ENCODE assay signal across 12 cellular contexts in the genomic region with DNA sequence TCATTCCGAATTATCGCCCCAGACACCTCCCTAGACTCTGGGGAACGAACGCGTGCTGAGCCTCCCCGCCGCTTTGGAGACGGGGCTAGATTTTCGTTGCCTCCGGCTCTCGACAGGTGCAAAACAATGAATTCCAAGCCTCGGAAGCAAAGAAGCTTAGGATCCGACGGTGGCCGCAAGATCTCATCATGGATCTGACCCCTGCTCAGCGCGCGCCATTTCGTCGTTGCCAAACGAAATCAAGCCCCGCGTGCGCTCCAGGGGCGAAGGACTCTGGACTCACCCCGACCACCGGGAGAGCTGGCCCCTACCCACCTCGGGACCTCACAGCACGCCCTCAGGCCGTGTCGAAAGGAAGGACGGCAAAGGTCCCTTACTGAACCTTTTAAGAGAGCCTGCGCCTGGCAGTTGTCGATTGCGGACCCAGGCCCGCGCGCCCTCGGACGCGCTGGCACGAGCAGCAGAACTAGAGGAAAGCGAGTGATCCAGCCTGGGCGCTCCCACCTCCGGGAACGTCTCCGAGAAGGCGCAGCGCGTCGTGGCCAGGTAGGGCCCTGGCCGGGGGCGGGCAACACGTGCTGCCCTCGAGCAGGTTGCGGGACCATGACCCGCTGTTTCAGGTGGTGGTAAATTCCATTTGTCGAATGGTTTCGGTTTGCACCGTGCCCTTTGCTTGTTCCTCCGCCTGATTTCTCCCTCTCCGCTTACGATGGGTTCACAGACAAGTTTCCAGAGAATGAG. TPM values are rescaled to one million over a fixed set of nuclear protein-coding genes. Genes with fewer than 3 reads are reported as not detected.
DNase-seq lines count a peak whose midpoint lies in the region; ATAC-seq, FAIRE-seq and TF ChIP-seq lines count a peak whose summit lies in the region.
"Had no signal": no experiment of that assay in that cellular context is flagged by ENCODE, and none has a peak within 500 bp of the region (broad histone marks: within the 10 kb centered on the region; RNA-seq: fewer than 3 reads in every experiment).

No MANE protein-coding gene starts in this region.

- no peaks in the 10 kb centered on the region for H3K79me2 ChIP-seq in HepG2 (ENCODE audit: insufficient read depth, low read length)

- H3K27ac ChIP-seq in heart left ventricle (no peak overlapping the region), HepG2 (ENCODE audit: extremely low read length, insufficient read depth, low read length) (no peak overlapping the region), tibial artery (no peak overlapping the region)
- H3K27ac ChIP-seq: C4-2B had no signal

- peaks cover 75 to 94% (median 81%) of the 10 kb centered on the region in 9 donors for H3K27me3 ChIP-seq in heart left ventricle
- H3K27me3 ChIP-seq in HepG2 (ENCODE audit: control insufficient read depth in 1 of 2, insufficient read depth in 2 of 2, low read length in 2 of 2), result peaks cover 30 to 80% of the 10 kb centered on the region in 2 experiments
- H3K27me3 ChIP-seq in tibial artery, result peaks cover 0 to 95% of the 10 kb centered on the region in 2 donors

- no peaks in the 10 kb centered on the region for H3K9me3 Mint-ChIP-seq in activated T-helper 2 cell treated with anti-CD3 and anti-CD28 coated beads, Interferon-gamma antibody, Interleukin-2, Interleukin-4, amounts not matched to agents 10 μg/mL and 5 μg/mL and 100 μg/mL, durations not matched to agents 14 hours and 24 hours and 36 hours

- H3K4me3 ChIP-seq in heart left ventricle, result peak overlapping the region in 10 of 12 donors; percentile 2 to 32 (median 16)
- peak overlapping the region; percentile 40 to 61 (median 44); a peak in 4 of 6 replicates for H3K4me3 ChIP-seq in HepG2 (replicated peaks in 1 of 3; ENCODE audit: insufficient read depth in 1 of 3, low read depth in 2 of 3, low read length in 3 of 3)
- H3K4me3 ChIP-seq in tibial artery, result peak overlapping the region; percentile 12 to 28

- no peaks in the 10 kb centered on the region for H3K9me3 ChIP-seq in heart left ventricle
- no peaks in the 10 kb centered on the region for H3K9me3 ChIP-seq in HepG2 (ENCODE audit: low read length)
- H3K9me3 ChIP-seq in tibial artery, result no peaks in the 10 kb centered on the region

- no peak overlapping the region for H2AFZ ChIP-seq in HepG2 (ENCODE audit: low read length)

- TF ChIP-seq RAD21 in HepG2 (CRISPR knock-in tag; IDR thresholded peaks at IDR 0.05), result no peak

- CTCF ChIA-PET in HepG2 (lab: Yijun Ruan, JAX; ENCODE audit: low intra/inter-chr PET ratio, low total read pairs), result interaction anchor here (1.1 to 3.4 kb wide), 4 partner anchors 22 to 170 kb away, joined by 3 to 18 read pairs (median 6); no protein-coding TSS in a partner anchor

- peak overlapping the region; percentile 64 for H3K4me3 Mint-ChIP-seq in activated T-helper 2 cell treated with anti-CD3 and anti-CD28 coated beads, Interferon-gamma antibody, Interleukin-2, Interleukin-4, amounts not matched to agents 10 μg/mL and 5 μg/mL and 100 μg/mL, durations not matched to agents 14 hours and 24 hours and 36 hours (ENCODE audit: low read depth)

- peaks cover 77% of the 10 kb centered on the region for H3K36me3 Mint-ChIP-seq in activated T-helper 2 cell treated with anti-CD3 and anti-CD28 coated beads, Interferon-gamma antibody, Interleukin-2, Interleukin-4, amounts not matched to agents 10 μg/mL and 5 μg/mL and 100 μg/mL, durations not matched to agents 14 hours and 24 hours and 36 hours (ENCODE audit: low read depth)

- TF ChIP-seq EP300 in HepG2 (IDR thresholded peaks at IDR 0.05; ENCODE audit: low read depth in 2 of 2, low read length in 2 of 2) (no peak), HepG2 (CRISPR knock-in tag; IDR thresholded peaks at IDR 0.05; ENCODE audit: borderline replicate concordance) (no peak)

- H3K36me3 ChIP-seq in heart left ventricle, result no peaks in the 10 kb centered on the region
- no peaks in the 10 kb centered on the region for H3K36me3 ChIP-seq in HepG2 (replicated peaks in 1 of 2; ENCODE audit: control insufficient read depth in 1 of 2, insufficient read depth in 2 of 2, low read length in 2 of 2)
- H3K36me3 ChIP-seq in tibial artery, result no peaks in the 10 kb centered on the region

- in situ Hi-C loops in HepG2 (cut with HindIII; ENCODE audit: extremely low pct_ligation_motif_present, low pct_unique_long_range_greater_than_20kb), result loop anchor here (5.0 kb wide), 2 partner anchors 106 to 171 kb away; no protein-coding TSS in a partner anchor

- no peak for TF ChIP-seq CTCF in heart left ventricle (IDR thresholded peaks at IDR 0.05)
- TF ChIP-seq CTCF in HepG2 (CRISPR knock-in tag; IDR thresholded peaks at IDR 0.05), result no peak
- TF ChIP-seq CTCF in tibial artery (IDR thresholded peaks at IDR 0.05), result no peak

- H3K4me1 ChIP-seq in heart left ventricle (peaks cover 0 to 42% (median 14%) of the 10 kb centered on the region in 12 donors), HepG2 (ENCODE audit: insufficient read depth, low read length) (peaks cover 13% of the 10 kb centered on the region), tibial artery (peaks cover 0 to 35% (median 31%) of the 10 kb centered on the region in 4 donors)

- POLR2A ChIA-PET in HepG2 (lab: Yijun Ruan, JAX), result no interaction called here

- no TSS peak for BruUV-seq in HepG2 (replicated peaks; lab: Mats Ljungman, UMichigan)

- no peaks in the 10 kb centered on the region for H3K27me3 Mint-ChIP-seq in activated T-helper 2 cell treated with anti-CD3 and anti-CD28 coated beads, Interferon-gamma antibody, Interleukin-2, Interleukin-4, amounts not matched to agents 10 μg/mL and 5 μg/mL and 100 μg/mL, durations not matched to agents 14 hours and 24 hours and 36 hours (ENCODE audit: low read depth)

- intact Hi-C loops in heart left ventricle (cut with DNase I), result loop anchor here in 9 of 10 donors (2.0 to 10.0 kb wide), 8 partner anchors 105 to 273 kb away; no protein-coding TSS in a partner anchor
- intact Hi-C loops in Right ventricle myocardium inferior (cut with DNase I), result loop anchor here (2.0 to 5.0 kb wide), 2 partner anchors 171 to 273 kb away; no protein-coding TSS in a partner anchor
- intact Hi-C loops in activated T-helper 2 cell treated with anti-CD3 and anti-CD28 coated beads, Interferon-gamma antibody, Interleukin-2, Interleukin-4, amounts not matched to agents 10 μg/mL and 5 μg/mL and 100 μg/mL, durations not matched to agents 14 hours and 24 hours and 36 hours (cut with micrococcal nuclease), result loop anchor here (1.0 kb wide), 1 partner anchor 106 kb away; no protein-coding TSS in a partner anchor
- intact Hi-C loops in HepG2 (cut with micrococcal nuclease; ENCODE audit: unreplicated experiment), result loop anchor here (1.0 kb wide), 1 partner anchor 106 kb away; no protein-coding TSS in a partner anchor
- intact Hi-C loops in tibial artery (cut with DNase I; ENCODE audit: low total_unique reads), result loop anchor here (5.0 kb wide), 3 partner anchors 106 to 276 kb away; no protein-coding TSS in a partner anchor
- intact Hi-C loops in head of caudate nucleus (cut with DNase I), result loop anchor here (10.0 kb wide), 2 partner anchors 173 to 273 kb away; no protein-coding TSS in a partner anchor

- no peaks in the 10 kb centered on the region for H4K20me1 ChIP-seq in HepG2 (ENCODE audit: insufficient read depth, low read length)

- H3K4me2 ChIP-seq in HepG2 (ENCODE audit: low read depth, low read length), result peak overlapping the region; percentile 78

- 9 to 13% (median 11%) methylated on average over 43 to 63 of the region's 63 CpGs for WGBS in heart left ventricle, 4 donors
- 44% methylated on average over 52 of the region's 63 CpGs for WGBS in HepG2 (ENCODE audit: low lambda C conversion rate)

- no peak overlapping the region for H3K9ac ChIP-seq in HepG2 (ENCODE audit: insufficient read depth, low read depth, low read length)

- no peak for DNase-seq in heart left ventricle
- no peak for DNase-seq in Right ventricle myocardium inferior (ENCODE audit: missing footprints)
- no peak for DNase-seq in activated T-helper 2 cell treated with anti-CD3 and anti-CD28 coated beads, Interferon-gamma antibody, Interleukin-2, Interleukin-4, amounts not matched to agents 10 μg/mL and 5 μg/mL and 100 μg/mL, durations not matched to agents 14 hours and 24 hours and 36 hours (ENCODE audit: low spot score)
- no peak for DNase-seq in HepG2 (ENCODE audit: low spot score)
- DNase-seq in tibial artery, result no peak
- no peak for DNase-seq in head of caudate nucleus
- no peak for DNase-seq in NCI-H1436 (lab: John Stamatoyannopoulos, UW)
- DNase-seq: NCI-H2029 treated with DMSO at 0.1 percent for 48 hours had no signal

- ATAC-seq in heart left ventricle (no peak), Right ventricle myocardium inferior (no peak), HepG2 (no peak), GM18519 (IDR thresholded peaks at IDR 0.05; ENCODE audit: low FRiP score, unreplicated experiment) (no peak)

- FAIRE-seq in HepG2 (lab: Jason Lieb, UNC), result no peak

- peak overlapping the region; percentile 55 for H3K27ac Mint-ChIP-seq in activated T-helper 2 cell treated with anti-CD3 and anti-CD28 coated beads, Interferon-gamma antibody, Interleukin-2, Interleukin-4, amounts not matched to agents 10 μg/mL and 5 μg/mL and 100 μg/mL, durations not matched to agents 14 hours and 24 hours and 36 hours

- peaks cover 57% of the 10 kb centered on the region for H3K4me1 Mint-ChIP-seq in activated T-helper 2 cell treated with anti-CD3 and anti-CD28 coated beads, Interferon-gamma antibody, Interleukin-2, Interleukin-4, amounts not matched to agents 10 μg/mL and 5 μg/mL and 100 μg/mL, durations not matched to agents 14 hours and 24 hours and 36 hours (ENCODE audit: low read depth)

- TF ChIP-seq POLR2A in heart left ventricle (IDR thresholded peaks at IDR 0.05) (no peak), HepG2 (IDR thresholded peaks at IDR 0.05; ENCODE audit: insufficient read depth in 1 of 2, low read depth in 2 of 2, low read length in 2 of 2) (no peak)

RNA-seq across cellular contexts. Expression of gene RUNX3, which starts 1.6 kb away (rescaled TPM):
- total RNA-seq in heart left ventricle (1 to 10 TPM in 3 of 9 donors, under 1 TPM in 6; 0.21 to 8.7 (median 0.65) TPM), Right ventricle myocardium inferior (1.8 TPM), HepG2 (2016; rRNA removed; fragmentation: Illumina TruSeq; extraction: Trizol) (0.04 TPM in 1 of 2 replicates, not detected in the other)
- polyA plus RNA-seq in heart left ventricle (under 1 TPM; 0.35 to 0.38 TPM), HepG2 (2011; rRNA removed) (0.17 and 0.22 TPM in 2 replicates)
- total RNA-seq in activated T-helper 2 cell treated with anti-CD3 and anti-CD28 coated beads, Interferon-gamma antibody, Interleukin-2, Interleukin-4, amounts not matched to agents 10 μg/mL and 5 μg/mL and 100 μg/mL, durations not matched to agents 14 hours and 24 hours and 36 hours, result 129 and 135 TPM in 2 replicates
- not detected in 2 replicates for total RNA-seq in HepG2 (2016; cell fraction: cytosol; rRNA removed; fragmentation: Illumina TruSeq; extraction: Trizol; ENCODE audit: low read depth)
- 0.04 and 0.06 TPM in 2 replicates for total RNA-seq in HepG2 (2016; cell fraction: insoluble cytoplasmic fraction; rRNA removed; fragmentation: Illumina TruSeq; extraction: Trizol)
- total RNA-seq in HepG2 (2016; cell fraction: membrane; rRNA removed; fragmentation: Illumina TruSeq; extraction: Trizol), result 0.07 TPM in 1 of 2 replicates, not detected in the other
- total RNA-seq in HepG2 (2016; cell fraction: nucleus; rRNA removed; fragmentation: Illumina TruSeq; extraction: Trizol), result not detected in 2 replicates
- 0.12 and 0.21 TPM in 2 replicates for polyA plus RNA-seq in HepG2 (2011; cell fraction: cytosol; rRNA removed)
- polyA plus RNA-seq in HepG2 (2011; cell fraction: nucleus; rRNA removed), result 0.26 and 0.35 TPM in 2 replicates
- 0.67 and 0.68 TPM in 2 replicates for polyA plus RNA-seq in HepG2 (2012)
- 0.07 TPM in 1 of 2 replicates, not detected in the other for polyA plus RNA-seq in HepG2 (2016; cell fraction: cytosol; fragmentation: Illumina TruSeq; extraction: Trizol; ENCODE audit: low read depth)
- 0.05 and 0.15 TPM in 2 replicates for polyA plus RNA-seq in HepG2 (2016; cell fraction: insoluble cytoplasmic fraction; fragmentation: Illumina TruSeq; extraction: Trizol; ENCODE audit: low read depth)
- polyA plus RNA-seq in HepG2 (2016; cell fraction: membrane; fragmentation: Illumina TruSeq; extraction: Trizol; ENCODE audit: low read depth), result 0.09 and 0.14 TPM in 2 replicates
- 0.19 TPM in 1 of 2 replicates, not detected in the other for polyA plus RNA-seq in HepG2 (2016; cell fraction: nucleus; fragmentation: Illumina TruSeq; extraction: Trizol; ENCODE audit: insufficient read depth, low read depth)
- polyA minus RNA-seq in HepG2 (2011; rRNA and poly(A)+ RNA removed; ENCODE audit: low replicate concordance), result 0.74 TPM in 1 of 2 replicates, not detected in the other
- polyA minus RNA-seq in HepG2 (2011; cell fraction: cytosol; rRNA and poly(A)+ RNA removed), result 0.18 and 0.89 TPM in 2 replicates
- polyA minus RNA-seq in HepG2 (2011; cell fraction: nucleus; rRNA and poly(A)+ RNA removed), result 0.12 TPM in 1 of 2 replicates, not detected in the other
- total RNA-seq: dermis blood vessel endothelial cell, lung microvascular endothelial cell had no signal

Comparison
In these comparisons a context has a peak if more than half of its experiments do, and no peak if none do; other contexts are left out.
1. RNA of gene RUNX3, which starts 1.6 kb away (total RNA-seq): 129 to 135 TPM in activated T-helper 2 cell treated with anti-CD3 and anti-CD28 coated beads, Interferon-gamma antibody, Interleukin-2, Interleukin-4, amounts not matched to agents 10 μg/mL and 5 μg/mL and 100 μg/mL, durations not matched to agents 14 hours and 24 hours and 36 hours; 1.8 TPM in Right ventricle myocardium inferior (single experiment), 0.21 to 8.7 TPM in heart left ventricle and 0.04 to 0.07 TPM in HepG2; every median in the first group is over 10 times any median in the second.
2. Peak in every context shown above with its lines, with median percentiles within 50 percentile points of each other: H3K4me3 ChIP-seq.